ENCODE assay signal across 9 cellular contexts in genomic region chr18:48947102-48947501, GRCh38. TPM values are rescaled to one million over a fixed set of nuclear protein-coding genes. Genes with fewer than 3 reads are reported as not detected.
DNase-seq lines count a peak whose midpoint lies in the region; ATAC-seq and TF ChIP-seq lines count a peak whose summit lies in the region.
"Had no signal": no experiment of that assay in that cellular context is flagged by ENCODE, and none has a peak within 500 bp of the region (broad histone marks: within the 10 kb centered on the region; RNA-seq: fewer than 3 reads in every experiment).

No MANE protein-coding gene starts in this region.

- intact Hi-C loops in right cardiac atrium (cut with DNase I) (loop anchor here (5.0 to 10.0 kb wide), 8 partner anchors 112 to 265 kb away; no protein-coding TSS in a partner anchor), sciatic nerve (cut with DNase I) (loop anchor here (10.0 kb wide), 1 partner anchor 162 kb away; no protein-coding TSS in a partner anchor)

- H3K4me3 ChIP-seq in GM12875 (ENCODE audit: low read depth, low read length) = peak overlapping the region; percentile 82
- peak overlapping the region; percentile 86 for H3K4me3 ChIP-seq in WI38 (ENCODE audit: low read depth, low read length)
- H3K4me3 ChIP-seq in right cardiac atrium (ENCODE audit: low read length) = peak overlapping the region; percentile 63
- H3K4me3 ChIP-seq in skin epidermis = peak overlapping the region; percentile 56 to 87 (median 81)

- TF ChIP-seq CTCF in GM12875 (IDR thresholded peaks at IDR 0.05; ENCODE audit: borderline replicate concordance, insufficient read depth, low read depth, low read length) = no peak
- TF ChIP-seq CTCF in WI38 (IDR thresholded peaks at IDR 0.05; ENCODE audit: low read depth, low read length) = no peak

- no peaks in the 10 kb centered on the region for H3K9me3 ChIP-seq in right cardiac atrium (ENCODE audit: control insufficient read depth, low read length)

- ATAC-seq in right cardiac atrium (no peak), sciatic nerve (no peak), HG02973 (IDR thresholded peaks at IDR 0.05; ENCODE audit: unreplicated experiment) (no peak)
- ATAC-seq: left colon had no signal

- no peaks in the 10 kb centered on the region for H3K27me3 ChIP-seq in right cardiac atrium (ENCODE audit: control insufficient read depth, insufficient read depth)

- peaks cover 21% of the 10 kb centered on the region for H3K4me1 ChIP-seq in right cardiac atrium (ENCODE audit: control insufficient read depth, insufficient read depth, low read length)

- 10% methylated on average over 10 of the region's 10 CpGs for WGBS in right cardiac atrium

- no peak for DNase-seq in right cardiac atrium
- no peak for DNase-seq in sciatic nerve (ENCODE audit: low spot score)
- no peak for DNase-seq in NCI-H2029 (lab: John Stamatoyannopoulos, UW)
- no peak for DNase-seq in effector CD4-positive, alpha-beta T cell
- DNase-seq: left colon had no signal

- H3K27ac ChIP-seq in right cardiac atrium (ENCODE audit: low read length) (peak overlapping the region; percentile 68), skin epidermis (peak overlapping the region in 13 of 21 experiments; percentile 3 to 100 (median 94))

RNA-seq across cellular contexts. Expression of gene SMAD7, which starts 3.7 kb away (rescaled TPM):
- 10 to 100 TPM; 66.3 to 97.6 (median 94.3) TPM for total RNA-seq in right cardiac atrium
- 34.8 TPM for polyA plus RNA-seq in right cardiac atrium
- 44.0 TPM for total RNA-seq in sciatic nerve
